In the genomic region with DNA sequence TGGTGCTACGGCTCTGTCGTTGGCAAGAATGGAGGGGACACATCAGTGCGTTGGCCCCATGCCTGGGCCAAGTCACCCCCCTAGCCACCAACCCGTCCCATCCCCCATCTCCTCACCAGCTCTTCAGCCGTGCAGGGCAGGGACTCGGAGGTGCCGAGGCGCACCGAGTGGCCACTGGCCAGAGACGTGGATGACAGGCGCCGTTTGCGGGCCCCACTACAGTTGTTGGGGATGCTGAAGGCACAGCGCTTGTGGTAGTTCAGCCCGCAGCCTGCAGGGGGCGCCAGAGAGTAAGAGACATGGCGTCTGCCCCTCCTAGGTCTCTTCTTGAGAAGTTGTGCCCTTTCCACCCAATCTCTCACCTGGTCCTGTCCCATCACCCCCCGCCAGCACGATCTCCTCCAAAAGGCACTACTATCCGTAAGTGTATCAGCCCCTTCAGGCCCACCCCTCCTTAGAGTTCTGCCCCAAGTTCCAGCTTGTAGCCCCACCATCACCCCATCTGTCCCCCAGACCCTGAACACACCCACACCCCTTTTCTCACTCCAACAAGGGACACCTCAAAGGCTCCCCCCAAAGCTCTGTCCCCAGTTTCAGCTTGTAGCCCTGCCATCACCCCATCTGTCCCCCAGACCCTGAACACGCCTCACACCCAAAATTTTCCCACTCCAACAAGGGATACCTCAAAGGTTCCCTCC, we compare ENCODE assay signal across 9 cellular contexts. TPM values are rescaled to one million over a fixed set of nuclear protein-coding genes. Genes with fewer than 3 reads are reported as not detected.
DNase-seq lines count a peak whose midpoint lies in the region; TF ChIP-seq lines count a peak whose summit lies in the region.
"Had no signal": no experiment of that assay in that cellular context is flagged by ENCODE, and none has a peak within 500 bp of the region (broad histone marks: within the 10 kb centered on the region; RNA-seq: fewer than 3 reads in every experiment).

No MANE protein-coding gene starts in this region.

- TF ChIP-seq CTCF in esophagus squamous epithelium (IDR thresholded peaks at IDR 0.05) (peak; percentile 80 to 97 (median 92)), tibial artery (IDR thresholded peaks at IDR 0.05) (peak; percentile 90 to 94)

- peak; percentile 21 for DNase-seq in NCI-H2029 (lab: John Stamatoyannopoulos, UW)
- DNase-seq in NCI-H2029 treated with DMSO at 0.1 percent for 48 hours (lab: John Stamatoyannopoulos, UW) = no peak
- DNase-seq in NOMO-1 treated with DMSO at 0.1 percent for 48 hours (lab: John Stamatoyannopoulos, UW; ENCODE audit: unreplicated experiment) = peak; percentile 48
- peak; percentile 78 for DNase-seq in activated T-cell treated with anti-CD3 and anti-CD28 coated beads for 24 hours (ENCODE audit: low read depth)
- DNase-seq in esophagus squamous epithelium (lab: John Stamatoyannopoulos, UW) = no peak
- DNase-seq in occipital lobe (lab: John Stamatoyannopoulos, UW) = peak; percentile 17
- DNase-seq in tibial artery = peak; percentile 71 to 83
- DNase-seq in SW480 (ENCODE audit: low spot score) = no peak

- no peak overlapping the region for H3K27ac ChIP-seq in esophagus squamous epithelium
- H3K27ac ChIP-seq in tibial artery = no peak overlapping the region
- H3K27ac ChIP-seq: BLaER1 treated with 17β-estradiol and CSF1 and Interleukin-3, amounts not matched to agents 10 nM and 100 nM had no signal

- WGBS in esophagus squamous epithelium, 2 donors = 46 to 75% methylated on average over 7 to 11 of the region's 21 CpGs

- H3K36me3 ChIP-seq in esophagus squamous epithelium = peaks cover 24 to 100% (median 54%) of the 10 kb centered on the region in 3 donors
- peaks cover 40 to 93% (median 75%) of the 10 kb centered on the region in 3 donors for H3K36me3 ChIP-seq in tibial artery

- H3K27me3 ChIP-seq in esophagus squamous epithelium = no peaks in the 10 kb centered on the region
- H3K27me3 ChIP-seq in tibial artery = no peaks in the 10 kb centered on the region
- H3K27me3 ChIP-seq: BLaER1 treated with 17β-estradiol and CSF1 and Interleukin-3, amounts not matched to agents 10 nM and 100 nM had no signal

- H3K4me1 ChIP-seq in esophagus squamous epithelium (peaks cover 0 to 11% (median 0%) of the 10 kb centered on the region in 3 donors), tibial artery (no peaks in the 10 kb centered on the region)

- no peak for TF ChIP-seq POLR2A in esophagus squamous epithelium (IDR thresholded peaks at IDR 0.05)

- no peak overlapping the region for H3K4me3 ChIP-seq in esophagus squamous epithelium
- H3K4me3 ChIP-seq in tibial artery = no peak overlapping the region
- H3K4me3 ChIP-seq: BLaER1 treated with 17β-estradiol and CSF1 and Interleukin-3, amounts not matched to agents 10 nM and 100 nM had no signal

- intact Hi-C loops in esophagus squamous epithelium (cut with DNase I) = no loop called here
- intact Hi-C loops in tibial artery (cut with DNase I; ENCODE audit: low total_unique reads) = loop anchor here (5.0 kb wide), 1 partner anchor 133 kb away; no protein-coding TSS in a partner anchor

- H3K9me3 ChIP-seq in esophagus squamous epithelium (no peaks in the 10 kb centered on the region), tibial artery (no peaks in the 10 kb centered on the region)
- H3K9me3 ChIP-seq: BLaER1 treated with 17β-estradiol and CSF1 and Interleukin-3, amounts not matched to agents 10 nM and 100 nM had no signal

RNA-seq across cellular contexts. Expression of gene PRKD2, which starts 12.4 kb away (rescaled TPM):
- 10 to 100 TPM; 28.8 to 54.2 (median 31.8) TPM for total RNA-seq in esophagus squamous epithelium
- 4.7 TPM for total RNA-seq in occipital lobe

RNA-seq across cellular contexts. Expression of gene FKRP, which starts 41.3 kb away (rescaled TPM):
- total RNA-seq in esophagus squamous epithelium (10 to 100 TPM in 1 of 4 donors, 1 to 10 TPM in 3; 5.6 to 12.6 (median 9.3) TPM), occipital lobe (11.7 TPM)

RNA-seq across cellular contexts. Expression of gene STRN4, which starts 41.7 kb away (rescaled TPM):
- 10 to 100 TPM; 60.1 to 86.4 (median 69.7) TPM for total RNA-seq in esophagus squamous epithelium
- total RNA-seq in occipital lobe = 85.2 TPM

RNA-seq across cellular contexts. Expression of gene DACT3, which starts 43.5 kb away (rescaled TPM):
- total RNA-seq in esophagus squamous epithelium (1 to 10 TPM in 2 of 4 donors, under 1 TPM in 2; 0.22 to 5.7 (median 1.8) TPM), occipital lobe (14.5 TPM)

Comparison
In these comparisons a context has a peak if more than half of its experiments do, and no peak if none do; other contexts are left out.
1. DNase-seq: peak in NCI-H2029 (single experiment), NOMO-1 treated with DMSO at 0.1 percent for 48 hours (single experiment), activated T-cell treated with anti-CD3 and anti-CD28 coated beads for 24 hours (single experiment), occipital lobe (single experiment) and tibial artery (2 of 2); none in NCI-H2029 treated with DMSO at 0.1 percent for 48 hours (single experiment), esophagus squamous epithelium (single experiment) and SW480 (single experiment).